In the genomic region with DNA sequence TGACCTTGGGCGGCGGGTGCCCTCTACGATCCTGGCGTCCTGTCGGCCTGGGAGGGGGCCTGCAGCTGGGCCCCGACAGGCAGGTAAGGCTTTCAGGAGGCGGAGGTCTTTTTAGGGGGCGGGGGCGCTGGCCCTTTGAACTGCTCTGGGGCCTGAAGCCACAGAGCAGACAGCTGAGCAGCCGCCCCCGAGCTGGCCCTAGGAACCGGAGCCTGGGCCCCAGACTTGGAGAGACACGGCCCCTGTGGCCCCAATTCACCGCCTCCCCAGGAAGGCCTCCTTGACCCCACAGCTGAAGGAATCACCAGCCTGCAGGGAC, we compare ENCODE assay signal across 1 cellular context.
TF ChIP-seq lines count a peak whose summit lies in the region.

No MANE protein-coding gene starts in this region.

TF ChIP-seq in liver, 16 proteins besides CTCF, POLR2A, EP300 and RAD21 (continued from another document):
- TF ChIP-seq ZBTB33 (IDR thresholded peaks at IDR 0.05): no peak
- no peak for TF ChIP-seq GABPA (IDR thresholded peaks at IDR 0.05 in 1 of 2, conservative IDR thresholded peaks at IDR 0.05 in 1 of 2)
